Comparison of ENCODE assay signal across 26 cellular contexts in genomic region chr9:95177617-95178016, GRCh38.
"Had no signal": no experiment of that assay in that cellular context is flagged by ENCODE, and none has a peak within 500 bp of the region (broad histone marks: within the 10 kb centered on the region; RNA-seq: fewer than 3 reads in every experiment).

No MANE protein-coding gene starts in this region.

- H3K9me3 Mint-ChIP-seq: activated CD4-positive, alpha-beta memory T cell treated with anti-CD3 and anti-CD28 coated beads for 36 hours; activated CD4-positive, alpha-beta T cell treated with anti-CD3 and anti-CD28 coated beads, Interleukin-2, amount 10 ng/mL, durations not matched to agents 7 days and 5 days; activated naive CD4-positive, alpha-beta T cell treated with anti-CD3 and anti-CD28 coated beads for 36 hours; activated naive CD4-positive, alpha-beta T cell treated with anti-CD3 and anti-CD28 coated beads, Interleukin-2, amount 50 U/mL, for 72 hours; activated T-cell treated with anti-CD3 and anti-CD28 coated beads, Interleukin-2, amount 50 U/mL, for 4 hours; activated T-helper 1 cell treated with anti-CD3 and anti-CD28 coated beads, Interleukin-12 subunit alpha, Interleukin-12 subunit beta, Interleukin-2, Interleukin-4 antibody, amounts not matched to agents 30 ng/mL and 10 ng/mL and 1 ng/mL, durations not matched to agents 14 hours and 24 hours and 36 hours; T-helper 1 cell treated with Interleukin-12 subunit alpha and Interleukin-12 subunit beta and Interleukin-4 antibody, amounts not matched to agents 30 μg/mL and 1 μg/mL, for 36 hours; T-helper 2 cell treated with Interferon-gamma antibody and Interleukin-4, amounts not matched to agents 5 μg/mL and 100 μg/mL, for 36 hours had no signal

- DNase-seq: activated CD4-positive, alpha-beta memory T cell treated with anti-CD3 and anti-CD28 coated beads for 36 hours; activated CD4-positive, alpha-beta T cell treated with anti-CD3 and anti-CD28 coated beads for 36 hours; activated CD4-positive, alpha-beta T cell treated with anti-CD3 and anti-CD28 coated beads, Interleukin-2, amount 10 ng/mL, durations not matched to agents 7 days and 5 days; activated CD8-positive, alpha-beta memory T cell treated with anti-CD3 and anti-CD28 coated beads, Interleukin-2, amount 50 U/mL, for 4 hours; activated gamma-delta T cell treated with Interleukin-2 at 50 U/mL for 16 hours; activated naive CD4-positive, alpha-beta T cell treated with anti-CD3 and anti-CD28 coated beads for 36 hours; activated T-cell treated with anti-CD3 and anti-CD28 coated beads for 4 hours; activated T-cell treated with anti-CD3 and anti-CD28 coated beads, Interleukin-2, amount 50 U/mL, for 4 hours; adrenal gland; Karpas-422; NCI-H1105; NCI-H1417 treated with DMSO at 0.1 percent for 48 hours; NCI-H1694; NCI-H1930; NCI-H345; NCI-H524 treated with DMSO at 0.1 percent for 48 hours; PC-3; Peyer's patch; RPMI8226; SHP77 treated with DMSO at 0.1 percent for 48 hours; SK-N-SH had no signal

- H3K4me1 Mint-ChIP-seq: activated CD4-positive, alpha-beta T cell treated with anti-CD3 and anti-CD28 coated beads for 36 hours; activated CD4-positive, alpha-beta T cell treated with anti-CD3 and anti-CD28 coated beads, Interleukin-2, amount 10 ng/mL, durations not matched to agents 7 days and 5 days had no signal

- H3K36me3 Mint-ChIP-seq: activated CD4-positive, alpha-beta memory T cell treated with anti-CD3 and anti-CD28 coated beads for 36 hours; activated naive CD4-positive, alpha-beta T cell treated with anti-CD3 and anti-CD28 coated beads, Interleukin-2, amount 50 U/mL, for 72 hours had no signal

- H3K4me3 Mint-ChIP-seq: activated CD4-positive, alpha-beta memory T cell treated with anti-CD3 and anti-CD28 coated beads for 36 hours; activated CD4-positive, alpha-beta T cell treated with anti-CD3 and anti-CD28 coated beads for 36 hours; activated CD4-positive, alpha-beta T cell treated with anti-CD3 and anti-CD28 coated beads, Interleukin-2, amount 10 ng/mL, durations not matched to agents 7 days and 5 days; activated naive CD4-positive, alpha-beta T cell treated with anti-CD3 and anti-CD28 coated beads for 36 hours; activated T-cell treated with anti-CD3 and anti-CD28 coated beads, Interleukin-2, amount 50 U/mL, for 4 hours; activated T-helper 1 cell treated with anti-CD3 and anti-CD28 coated beads, Interleukin-12 subunit alpha, Interleukin-12 subunit beta, Interleukin-2, Interleukin-4 antibody, amounts not matched to agents 30 ng/mL and 10 ng/mL and 1 ng/mL, durations not matched to agents 14 hours and 24 hours and 36 hours; T-helper 1 cell treated with Interleukin-12 subunit alpha and Interleukin-12 subunit beta and Interleukin-4 antibody, amounts not matched to agents 30 μg/mL and 1 μg/mL, for 36 hours; T-helper 2 cell treated with Interferon-gamma antibody and Interleukin-4, amounts not matched to agents 5 μg/mL and 100 μg/mL, for 36 hours had no signal

- ATAC-seq: activated CD4-positive, alpha-beta T cell treated with anti-CD3 and anti-CD28 coated beads for 36 hours; activated naive CD4-positive, alpha-beta T cell treated with anti-CD3 and anti-CD28 coated beads, Interleukin-2, amount 50 U/mL, for 72 hours; activated T-cell treated with anti-CD3 and anti-CD28 coated beads, Interleukin-2, amount 50 U/mL, for 4 hours; body of pancreas; PC-3 had no signal

- H3K27me3 Mint-ChIP-seq: activated CD4-positive, alpha-beta memory T cell treated with anti-CD3 and anti-CD28 coated beads for 36 hours; activated CD4-positive, alpha-beta T cell treated with anti-CD3 and anti-CD28 coated beads for 36 hours; activated CD4-positive, alpha-beta T cell treated with anti-CD3 and anti-CD28 coated beads, Interleukin-2, amount 10 ng/mL, durations not matched to agents 7 days and 5 days had no signal

- H3K27ac Mint-ChIP-seq: activated CD4-positive, alpha-beta memory T cell treated with anti-CD3 and anti-CD28 coated beads for 36 hours; activated CD4-positive, alpha-beta T cell treated with anti-CD3 and anti-CD28 coated beads for 36 hours; activated CD4-positive, alpha-beta T cell treated with anti-CD3 and anti-CD28 coated beads, Interleukin-2, amount 10 ng/mL, durations not matched to agents 7 days and 5 days; activated naive CD4-positive, alpha-beta T cell treated with anti-CD3 and anti-CD28 coated beads for 36 hours; activated naive CD4-positive, alpha-beta T cell treated with anti-CD3 and anti-CD28 coated beads, Interleukin-2, amount 50 U/mL, for 72 hours; activated T-helper 1 cell treated with anti-CD3 and anti-CD28 coated beads, Interleukin-12 subunit alpha, Interleukin-12 subunit beta, Interleukin-2, Interleukin-4 antibody, amounts not matched to agents 30 ng/mL and 10 ng/mL and 1 ng/mL, durations not matched to agents 14 hours and 24 hours and 36 hours; T-helper 1 cell treated with Interleukin-12 subunit alpha and Interleukin-12 subunit beta and Interleukin-4 antibody, amounts not matched to agents 30 μg/mL and 1 μg/mL, for 36 hours; T-helper 2 cell treated with Interferon-gamma antibody and Interleukin-4, amounts not matched to agents 5 μg/mL and 100 μg/mL, for 36 hours had no signal
